ENCODE assay signal across 20 cellular contexts in the genomic region with DNA sequence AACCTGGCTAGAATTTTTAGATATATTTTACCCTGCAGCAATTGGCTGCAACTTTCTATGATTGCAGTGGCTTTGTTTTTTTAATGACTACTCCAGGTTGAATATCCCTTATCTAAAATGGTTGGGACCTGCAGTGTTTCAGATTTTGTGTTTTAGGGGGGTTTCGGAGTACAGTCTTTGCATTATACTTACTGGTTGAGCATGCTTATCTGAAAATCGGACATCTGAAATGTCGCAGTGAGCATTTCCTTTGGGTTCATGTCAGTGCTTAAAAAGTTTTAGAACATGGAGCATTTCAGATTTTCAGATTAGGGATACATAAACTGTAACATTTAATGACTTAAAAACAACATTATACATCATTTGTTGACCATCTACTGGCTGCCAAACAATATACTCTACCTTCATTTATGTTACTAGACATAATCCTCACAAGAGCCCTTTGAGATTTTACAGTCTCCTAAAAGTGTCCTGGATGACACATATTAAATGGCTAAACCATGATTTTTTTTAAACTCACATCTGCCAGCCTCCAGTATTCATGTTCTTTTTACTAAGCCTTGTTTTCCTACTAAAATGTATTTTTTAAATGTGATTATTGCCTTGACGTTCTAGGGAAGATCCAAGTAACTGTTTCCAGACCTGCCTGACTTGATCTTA.
A peak's percentile ranks its signal among the peaks of the same experiment; 100 is the strongest.
DNase-seq lines count a peak whose midpoint lies in the region; ATAC-seq, FAIRE-seq and TF ChIP-seq lines count a peak whose summit lies in the region.
"Had no signal": no experiment of that assay in that cellular context is flagged by ENCODE, and none has a peak within 500 bp of the region (broad histone marks: within the 10 kb centered on the region; RNA-seq: fewer than 3 reads in every experiment).

No MANE protein-coding gene starts in this region.

- FAIRE-seq in GM19239 (lab: Jason Lieb, UNC), result peak; percentile 18
- FAIRE-seq: A549, D721Med, GM12878, GM12892, GM18507 had no signal

- no peak for DNase-seq in GM19239 (ENCODE audit: insufficient read length, low spot score)
- DNase-seq in NCI-H524 (lab: John Stamatoyannopoulos, UW), result peak; percentile 15 to 76
- DNase-seq in SK-N-DZ (ENCODE audit: low spot score), result peak; percentile 94
- DNase-seq in iPS-NIHi7 (ENCODE audit: extremely low spot score), result no peak
- no peak for DNase-seq in effector CD8-positive, alpha-beta T cell (lab: John Stamatoyannopoulos, UW)
- DNase-seq in DMS79 (lab: John Stamatoyannopoulos, UW), result no peak
- DNase-seq: AML-193; Caco-2; Calu3; CD4-positive, alpha-beta T cell; CD8-positive, alpha-beta T cell; DND-41; EL; GDM1 had no signal

- no peak for ATAC-seq in SK-N-SH treated with all-trans-retinoic acid at 6 μM for 48 hours
- ATAC-seq: A549; CD8-positive, alpha-beta T cell; GM12878 had no signal

TF ChIP-seq in SK-N-SH treated with all-trans-retinoic acid at 6 μM for 48 hours, 23 proteins besides CTCF, POLR2A, EP300 and RAD21:
- TF ChIP-seq, protein P1, sequence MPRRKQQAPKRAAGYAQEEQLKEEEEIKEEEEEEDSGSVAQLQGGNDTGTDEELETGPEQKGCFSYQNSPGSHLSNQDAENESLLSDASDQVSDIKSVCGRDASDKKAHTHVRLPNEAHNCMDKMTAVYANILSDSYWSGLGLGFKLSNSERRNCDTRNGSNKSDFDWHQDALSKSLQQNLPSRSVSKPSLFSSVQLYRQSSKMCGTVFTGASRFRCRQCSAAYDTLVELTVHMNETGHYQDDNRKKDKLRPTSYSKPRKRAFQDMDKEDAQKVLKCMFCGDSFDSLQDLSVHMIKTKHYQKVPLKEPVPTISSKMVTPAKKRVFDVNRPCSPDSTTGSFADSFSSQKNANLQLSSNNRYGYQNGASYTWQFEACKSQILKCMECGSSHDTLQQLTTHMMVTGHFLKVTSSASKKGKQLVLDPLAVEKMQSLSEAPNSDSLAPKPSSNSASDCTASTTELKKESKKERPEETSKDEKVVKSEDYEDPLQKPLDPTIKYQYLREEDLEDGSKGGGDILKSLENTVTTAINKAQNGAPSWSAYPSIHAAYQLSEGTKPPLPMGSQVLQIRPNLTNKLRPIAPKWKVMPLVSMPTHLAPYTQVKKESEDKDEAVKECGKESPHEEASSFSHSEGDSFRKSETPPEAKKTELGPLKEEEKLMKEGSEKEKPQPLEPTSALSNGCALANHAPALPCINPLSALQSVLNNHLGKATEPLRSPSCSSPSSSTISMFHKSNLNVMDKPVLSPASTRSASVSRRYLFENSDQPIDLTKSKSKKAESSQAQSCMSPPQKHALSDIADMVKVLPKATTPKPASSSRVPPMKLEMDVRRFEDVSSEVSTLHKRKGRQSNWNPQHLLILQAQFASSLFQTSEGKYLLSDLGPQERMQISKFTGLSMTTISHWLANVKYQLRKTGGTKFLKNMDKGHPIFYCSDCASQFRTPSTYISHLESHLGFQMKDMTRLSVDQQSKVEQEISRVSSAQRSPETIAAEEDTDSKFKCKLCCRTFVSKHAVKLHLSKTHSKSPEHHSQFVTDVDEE (CRISPR knock-in tag; IDR thresholded peaks at IDR 0.05), result peak; percentile 64; the same call in 1 of the 2 replicates
- TF ChIP-seq RARB (CRISPR knock-in tag; IDR thresholded peaks at IDR 0.05) (no peak), TCF4 (CRISPR knock-in tag; IDR thresholded peaks at IDR 0.05; ENCODE audit: borderline replicate concordance) (peak; percentile 59)

Comparison
In these comparisons a context has a peak if more than half of its experiments do, and no peak if none do; other contexts are left out.
1. DNase-seq: peak in NCI-H524 (2 of 2) and SK-N-DZ (single experiment); none in GM19239 (single experiment), iPS-NIHi7 (single experiment), effector CD8-positive, alpha-beta T cell (single experiment) and DMS79 (single experiment).